Comparison of ENCODE assay signal across 26 cellular contexts in genomic region chr19:18218159-18218558, GRCh38. TPM values are rescaled to one million over a fixed set of nuclear protein-coding genes. Genes with fewer than 3 reads are reported as not detected.
"Had no signal": no experiment of that assay in that cellular context is flagged by ENCODE, and none has a peak within 500 bp of the region (broad histone marks: within the 10 kb centered on the region; RNA-seq: fewer than 3 reads in every experiment).

No MANE protein-coding gene starts in this region.

- ATAC-seq: naive thymus-derived CD8-positive, alpha-beta T cell; right lobe of liver; stimulated activated memory B cell treated with anti-CD40 and anti-IgM and Interleukin-4, amounts not matched to agents 10 μg/mL and 1 μg/mL and 100 μg/mL, for 72 hours; stimulated activated naive CD8-positive, alpha-beta T cell treated with anti-CD3 and anti-CD28 coated beads, Interleukin-15, amount 100 ng/mL, for 72 hours had no signal

- H3K4me1 ChIP-seq: left ventricle myocardium inferior, right atrium auricular region, right lobe of liver had no signal

- H3K4me3 ChIP-seq: hepatocyte, left ventricle myocardium inferior, ovary, right atrium auricular region, right lobe of liver, smooth muscle cell, tibial nerve, upper lobe of left lung, vagina had no signal

- H3K9me3 ChIP-seq: left ventricle myocardium inferior, neutrophil, ovary, right atrium auricular region, right lobe of liver, tibial nerve, upper lobe of left lung, vagina had no signal

- H3K36me3 Mint-ChIP-seq: naive thymus-derived CD8-positive, alpha-beta T cell; stimulated activated memory B cell treated with anti-CD40 and anti-IgM and Interleukin-4, amounts not matched to agents 10 μg/mL and 1 μg/mL and 100 μg/mL, for 72 hours had no signal

- H3K4me2 ChIP-seq: hepatocyte, smooth muscle cell had no signal

- H3K27me3 ChIP-seq: ovary, right atrium auricular region, right lobe of liver, vagina had no signal

- DNase-seq: islet precursor cell; left ventricle myocardium inferior; mesenchymal stem cell; naive thymus-derived CD8-positive, alpha-beta T cell; occipital lobe; ovary; right lobe of liver; stimulated activated CD4-positive, alpha-beta T cell treated with anti-CD3 and anti-CD28 coated beads, Interleukin-1b, Interleukin-23, amount 100 ng/mL, for 48 hours; stimulated activated CD4-positive, alpha-beta T cell treated with anti-CD3 and anti-CD28 coated beads, Interleukin-2, amount 100 ng/mL, for 48 hours; stimulated activated CD4-positive, alpha-beta T cell treated with anti-CD3 and anti-CD28 coated beads, Interleukin-4, amount 100 ng/mL, for 4 hours; stimulated activated CD8-positive, alpha-beta memory T cell treated with anti-CD3 and anti-CD28 coated beads, Interleukin-4, amount 100 ng/mL, for 48 hours; stimulated activated naive CD4-positive, alpha-beta T cell treated with Interleukin-2 at 50 U/mL for 16 hours; stimulated activated naive CD8-positive, alpha-beta T cell treated with anti-CD3 and anti-CD28 coated beads, Interleukin-15, amount 100 ng/mL, for 72 hours; substantia nigra; upper lobe of left lung had no signal

- H3K36me3 ChIP-seq: left ventricle myocardium inferior, neutrophil, ovary, right atrium auricular region, right lobe of liver, tibial nerve, upper lobe of left lung, vagina had no signal

- H3K27ac ChIP-seq: hepatocyte, left ventricle myocardium inferior, neutrophil, ovary, right atrium auricular region, right lobe of liver, tibial nerve, upper lobe of left lung, vagina had no signal

- H3K27ac Mint-ChIP-seq: naive thymus-derived CD8-positive, alpha-beta T cell; nephron; progenitor cell of endocrine pancreas; stimulated activated memory B cell treated with anti-CD40 and anti-IgM and Interleukin-4, amounts not matched to agents 10 μg/mL and 1 μg/mL and 100 μg/mL, for 72 hours had no signal

- H3K79me2 ChIP-seq: hepatocyte had no signal

- H2AFZ ChIP-seq: hepatocyte had no signal

- H3K4me1 Mint-ChIP-seq: nephron; neural crest cell; stimulated activated memory B cell treated with anti-CD40 and anti-IgM and Interleukin-4, amounts not matched to agents 10 μg/mL and 1 μg/mL and 100 μg/mL, for 72 hours had no signal

- H3K9me3 Mint-ChIP-seq: naive thymus-derived CD8-positive, alpha-beta T cell; nephron; neural crest cell; stimulated activated memory B cell treated with anti-CD40 and anti-IgM and Interleukin-4, amounts not matched to agents 10 μg/mL and 1 μg/mL and 100 μg/mL, for 72 hours; stimulated activated naive CD8-positive, alpha-beta T cell treated with anti-CD3 and anti-CD28 coated beads, Interleukin-15, amount 100 ng/mL, for 72 hours had no signal

- H3K4me3 Mint-ChIP-seq: naive thymus-derived CD8-positive, alpha-beta T cell; nephron; neural crest cell; stimulated activated memory B cell treated with anti-CD40 and anti-IgM and Interleukin-4, amounts not matched to agents 10 μg/mL and 1 μg/mL and 100 μg/mL, for 72 hours; stimulated activated naive CD8-positive, alpha-beta T cell treated with anti-CD3 and anti-CD28 coated beads, Interleukin-15, amount 100 ng/mL, for 72 hours had no signal

RNA-seq across cellular contexts. Expression of gene PDE4C, which starts 8.1 kb away (rescaled TPM):
- total RNA-seq: naive thymus-derived CD8-positive, alpha-beta T cell had no signal
- polyA plus RNA-seq: naive thymus-derived CD8-positive, alpha-beta T cell had no signal

RNA-seq across cellular contexts. Expression of gene IFI30, which starts 44.5 kb away (rescaled TPM):
- total RNA-seq: neural crest cell, progenitor cell of endocrine pancreas had no signal

RNA-seq across cellular contexts. Expression of gene IQCN, which starts 56.1 kb away (rescaled TPM):
- total RNA-seq: pulmonary artery endothelial cell had no signal
